25 cellular contexts compared by ENCODE assay signal in genomic region chr6:73604020-73604419, GRCh38. TPM values are rescaled to one million over a fixed set of nuclear protein-coding genes. Genes with fewer than 3 reads are reported as not detected.
DNase-seq lines count a peak whose midpoint lies in the region; ATAC-seq, FAIRE-seq and TF ChIP-seq lines count a peak whose summit lies in the region.
"Had no signal": no experiment of that assay in that cellular context is flagged by ENCODE, and none has a peak within 500 bp of the region (broad histone marks: within the 10 kb centered on the region; RNA-seq: fewer than 3 reads in every experiment).

No MANE protein-coding gene starts in this region.

- H3K4me3 ChIP-seq in Panc1 (ENCODE audit: low read depth in 2 of 2, low read length in 2 of 2) (no peak overlapping the region), right cardiac atrium (ENCODE audit: low read length) (no peak overlapping the region), SJCRH30 (no peak overlapping the region)

- H3K27ac Mint-ChIP-seq in activated naive CD4-positive, alpha-beta T cell treated with anti-CD3 and anti-CD28 coated beads for 36 hours: peak overlapping the region; percentile 9
- no peak overlapping the region for H3K27ac Mint-ChIP-seq in activated CD8-positive, alpha-beta memory T cell treated with anti-CD3 and anti-CD28 coated beads, Interleukin-2, amount 10 ng/mL, durations not matched to agents 7 days and 5 days
- H3K27ac Mint-ChIP-seq: CD8-positive, alpha-beta T cell had no signal

- H3K9me3 Mint-ChIP-seq in activated naive CD4-positive, alpha-beta T cell treated with anti-CD3 and anti-CD28 coated beads for 36 hours: no peaks in the 10 kb centered on the region
- no peaks in the 10 kb centered on the region for H3K9me3 Mint-ChIP-seq in activated CD8-positive, alpha-beta memory T cell treated with anti-CD3 and anti-CD28 coated beads, Interleukin-2, amount 10 ng/mL, durations not matched to agents 7 days and 5 days (ENCODE audit: low read depth)
- H3K9me3 Mint-ChIP-seq: CD8-positive, alpha-beta T cell had no signal

- no peaks in the 10 kb centered on the region for H3K36me3 ChIP-seq in Panc1 (ENCODE audit: control insufficient read depth, insufficient read depth, low read length)
- H3K36me3 ChIP-seq in SJCRH30: no peaks in the 10 kb centered on the region; the same call in 1 of the 2 replicates

- no peak for TF ChIP-seq POLR2A in GM12891 (IDR thresholded peaks at IDR 0.05; ENCODE audit: low read depth, low read length)

- no TSS peak for BruUV-seq in Panc1 (replicated peaks; lab: Mats Ljungman, UMichigan)

- CTCF ChIA-PET in activated naive CD4-positive, alpha-beta T cell treated with anti-CD3 and anti-CD28 coated beads for 36 hours (lab: Charles Lee): no interaction called here
- CTCF ChIA-PET in Panc1 (lab: Charles Lee): interaction anchor here (0.7 kb wide), 3 partner anchors 8 to 231 kb away, joined by 3 to 4 read pairs (median 4); no protein-coding TSS in a partner anchor
- CTCF ChIA-PET in activated CD8-positive, alpha-beta memory T cell treated with anti-CD3 and anti-CD28 coated beads, Interleukin-2, amount 10 ng/mL, durations not matched to agents 7 days and 5 days (lab: Charles Lee): interaction anchor here (1.0 to 1.6 kb wide), 2 partner anchors 88 to 129 kb away, joined by 3 read pairs; no protein-coding TSS in a partner anchor

- 36% methylated on average over 1 of the region's 1 CpG for WGBS in right cardiac atrium

- POLR2A ChIA-PET in Panc1 (lab: Charles Lee): interaction anchor here (0.7 to 1.0 kb wide), 2 partner anchors 18 to 55 kb away, joined by 4 to 10 read pairs; no protein-coding TSS in a partner anchor

- intact Hi-C loops in activated naive CD4-positive, alpha-beta T cell treated with anti-CD3 and anti-CD28 coated beads for 36 hours (cut with micrococcal nuclease): no loop called here
- intact Hi-C loops in Panc1 (cut with micrococcal nuclease; ENCODE audit: unreplicated experiment) (no loop called here), right cardiac atrium (cut with DNase I) (loop anchor here in 1 of 4 donors (10.0 kb wide), 1 partner anchor 89 kb away; no protein-coding TSS in a partner anchor)

- H3K27ac ChIP-seq in Panc1 (ENCODE audit: low read length) (peak overlapping the region; percentile 31; the same call in 1 of the 2 replicates), right cardiac atrium (ENCODE audit: low read length) (no peak overlapping the region), SJCRH30 (no peak overlapping the region)
- H3K27ac ChIP-seq: C4-2B, KMS-11, RWPE1 had no signal

- H3K9me3 ChIP-seq in Panc1 (ENCODE audit: control insufficient read depth, insufficient read depth, low read depth, low read length) (no peaks in the 10 kb centered on the region), right cardiac atrium (ENCODE audit: control insufficient read depth, low read length) (no peaks in the 10 kb centered on the region), SJCRH30 (replicated peaks) (no peaks in the 10 kb centered on the region)
- H3K9me3 ChIP-seq: Caco-2, SK-N-SH had no signal

- H3K4me3 Mint-ChIP-seq in activated naive CD4-positive, alpha-beta T cell treated with anti-CD3 and anti-CD28 coated beads for 36 hours: no peak overlapping the region
- H3K4me3 Mint-ChIP-seq in activated CD8-positive, alpha-beta memory T cell treated with anti-CD3 and anti-CD28 coated beads, Interleukin-2, amount 10 ng/mL, durations not matched to agents 7 days and 5 days: no peak overlapping the region
- H3K4me3 Mint-ChIP-seq: CD8-positive, alpha-beta T cell had no signal

- H3K27me3 ChIP-seq in Panc1 (ENCODE audit: control insufficient read depth, insufficient read depth, low read length) (no peaks in the 10 kb centered on the region), right cardiac atrium (ENCODE audit: control insufficient read depth, insufficient read depth) (no peaks in the 10 kb centered on the region), SJCRH30 (no peaks in the 10 kb centered on the region)

- in situ Hi-C loops in Panc1 (cut with HindIII; ENCODE audit: low pct_unique_long_range_greater_than_20kb, low sequenced_read_pairs): loop anchor here (25.0 kb wide), 1 partner anchor 117 kb away; no protein-coding TSS in a partner anchor

- peak; percentile 26 for FAIRE-seq in GM12891 (lab: Jason Lieb, UNC)
- FAIRE-seq: A204.1 had no signal

- peaks cover 5% of the 10 kb centered on the region for H3K36me3 Mint-ChIP-seq in activated naive CD4-positive, alpha-beta T cell treated with anti-CD3 and anti-CD28 coated beads for 36 hours (ENCODE audit: low read depth)
- H3K36me3 Mint-ChIP-seq in activated CD8-positive, alpha-beta memory T cell treated with anti-CD3 and anti-CD28 coated beads, Interleukin-2, amount 10 ng/mL, durations not matched to agents 7 days and 5 days: peaks cover 4% of the 10 kb centered on the region

- DNase-seq in activated naive CD4-positive, alpha-beta T cell treated with anti-CD3 and anti-CD28 coated beads for 36 hours: no peak
- DNase-seq in activated naive CD4-positive, alpha-beta T cell (lab: John Stamatoyannopoulos, UW): no peak
- DNase-seq in GM12891 (ENCODE audit: insufficient read length, low spot score): no peak
- no peak for DNase-seq in Panc1 (ENCODE audit: low read depth, low spot score)
- DNase-seq in right cardiac atrium: no peak
- DNase-seq in activated CD8-positive, alpha-beta memory T cell treated with anti-CD3 and anti-CD28 coated beads, Interleukin-2, amount 10 ng/mL, durations not matched to agents 7 days and 5 days: no peak
- no peak for DNase-seq in SJCRH30
- DNase-seq: AML-193; Caco-2; CD8-positive, alpha-beta T cell; GOT3; HCEC 1CT; IMR-90; MM.1S; NCI-H1417; NCI-H1694; NCI-H2029 treated with DMSO at 0.1 percent for 48 hours; NCI-H526 treated with DMSO at 0.1 percent for 48 hours; SIG-M5; SK-N-SH had no signal

- no peak for TF ChIP-seq CTCF in Panc1 (IDR thresholded peaks at IDR 0.05)

- ATAC-seq in Panc1: no peak
- ATAC-seq in right cardiac atrium: peak; percentile 55 to 86
- no peak for ATAC-seq in HG03045 (IDR thresholded peaks at IDR 0.05; ENCODE audit: unreplicated experiment)
- no peak for ATAC-seq in activated CD8-positive, alpha-beta memory T cell treated with anti-CD3 and anti-CD28 coated beads, Interleukin-2, amount 10 ng/mL, durations not matched to agents 7 days and 5 days
- ATAC-seq: CD8-positive, alpha-beta T cell had no signal

- no peaks in the 10 kb centered on the region for H3K27me3 Mint-ChIP-seq in activated naive CD4-positive, alpha-beta T cell treated with anti-CD3 and anti-CD28 coated beads for 36 hours (ENCODE audit: low read depth)
- no peaks in the 10 kb centered on the region for H3K27me3 Mint-ChIP-seq in activated CD8-positive, alpha-beta memory T cell treated with anti-CD3 and anti-CD28 coated beads, Interleukin-2, amount 10 ng/mL, durations not matched to agents 7 days and 5 days

- H3K4me1 Mint-ChIP-seq in activated naive CD4-positive, alpha-beta T cell treated with anti-CD3 and anti-CD28 coated beads for 36 hours (ENCODE audit: low read depth): no peaks in the 10 kb centered on the region
- no peaks in the 10 kb centered on the region for H3K4me1 Mint-ChIP-seq in activated CD8-positive, alpha-beta memory T cell treated with anti-CD3 and anti-CD28 coated beads, Interleukin-2, amount 10 ng/mL, durations not matched to agents 7 days and 5 days

- H3K4me1 ChIP-seq in Panc1 (ENCODE audit: control insufficient read depth, insufficient read depth, low read length): peaks cover 11% of the 10 kb centered on the region
- H3K4me1 ChIP-seq in right cardiac atrium (ENCODE audit: control insufficient read depth, insufficient read depth, low read length): no peaks in the 10 kb centered on the region
- H3K4me1 ChIP-seq in SJCRH30: no peaks in the 10 kb centered on the region
- H3K4me1 ChIP-seq: Caco-2 had no signal

TF ChIP-seq in GM12891, 5 proteins besides CTCF, POLR2A, EP300 and RAD21:
- no peak for TF ChIP-seq PAX5 (IDR thresholded peaks at IDR 0.05; ENCODE audit: insufficient read depth, low read length, severe bottlenecking)
- no peak for TF ChIP-seq TAF1 (IDR thresholded peaks at IDR 0.05; ENCODE audit: low read depth, low read length)
- no peak for TF ChIP-seq SPI1 (IDR thresholded peaks at IDR 0.05; ENCODE audit: low read depth, low read length)
- no peak for TF ChIP-seq POU2F2 (IDR thresholded peaks at IDR 0.05; ENCODE audit: low read depth, low read length)

RNA-seq across cellular contexts. Expression of gene SLC17A5, which starts 49.8 kb away (rescaled TPM):
- 1 to 10 TPM; 1.7 to 2.0 TPM for total RNA-seq in activated naive CD4-positive, alpha-beta T cell treated with anti-CD3 and anti-CD28 coated beads for 36 hours
- 1.9 TPM for polyA plus RNA-seq in GM12891 (2012; ENCODE audit: low read depth, missing spikeins)
- total RNA-seq in Panc1 (2021; ENCODE audit: unreplicated experiment) (20.6 TPM), right cardiac atrium (10 to 100 TPM in 1 of 4 donors, 1 to 10 TPM in 3; 6.1 to 13.1 (median 8.0) TPM)
- 11.1 TPM for polyA plus RNA-seq in Panc1 (2012; ENCODE audit: insufficient read length)
- 5.2 TPM for polyA plus RNA-seq in right cardiac atrium
- 1 to 10 TPM; 3.9 to 5.6 TPM for total RNA-seq in activated CD8-positive, alpha-beta memory T cell treated with anti-CD3 and anti-CD28 coated beads, Interleukin-2, amount 10 ng/mL, durations not matched to agents 7 days and 5 days
- 3.4 and 4.1 TPM in 2 replicates for total RNA-seq in SJCRH30 (2014; rRNA removed; shearing (Covaris generic))

Comparison
In these comparisons a context has a peak if more than half of its experiments do, and no peak if none do; other contexts are left out.
1. ATAC-seq: peak in right cardiac atrium (2 of 2); none in Panc1 (single experiment), HG03045 (single experiment) and activated CD8-positive, alpha-beta memory T cell treated with anti-CD3 and anti-CD28 coated beads, Interleukin-2, amount 10 ng/mL, durations not matched to agents 7 days and 5 days (single experiment).